Comparison of ENCODE assay signal across 1 cellular context in genomic region chr5:107431536-107431935, GRCh38.
TF ChIP-seq lines count a peak whose summit lies in the region.

No MANE protein-coding gene starts in this region.

TF ChIP-seq in IMR-90, 13 proteins besides CTCF, POLR2A, EP300 and RAD21 (continued from another document):
- TF ChIP-seq, protein P1, sequence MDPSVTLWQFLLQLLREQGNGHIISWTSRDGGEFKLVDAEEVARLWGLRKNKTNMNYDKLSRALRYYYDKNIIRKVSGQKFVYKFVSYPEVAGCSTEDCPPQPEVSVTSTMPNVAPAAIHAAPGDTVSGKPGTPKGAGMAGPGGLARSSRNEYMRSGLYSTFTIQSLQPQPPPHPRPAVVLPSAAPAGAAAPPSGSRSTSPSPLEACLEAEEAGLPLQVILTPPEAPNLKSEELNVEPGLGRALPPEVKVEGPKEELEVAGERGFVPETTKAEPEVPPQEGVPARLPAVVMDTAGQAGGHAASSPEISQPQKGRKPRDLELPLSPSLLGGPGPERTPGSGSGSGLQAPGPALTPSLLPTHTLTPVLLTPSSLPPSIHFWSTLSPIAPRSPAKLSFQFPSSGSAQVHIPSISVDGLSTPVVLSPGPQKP (IDR thresholded peaks at IDR 0.05; ENCODE audit: borderline replicate concordance, low read depth, low read length) = no peak
- TF ChIP-seq RCOR1 (IDR thresholded peaks at IDR 0.05; ENCODE audit: insufficient replicate concordance, low read length) = no peak
- TF ChIP-seq, protein P2, sequence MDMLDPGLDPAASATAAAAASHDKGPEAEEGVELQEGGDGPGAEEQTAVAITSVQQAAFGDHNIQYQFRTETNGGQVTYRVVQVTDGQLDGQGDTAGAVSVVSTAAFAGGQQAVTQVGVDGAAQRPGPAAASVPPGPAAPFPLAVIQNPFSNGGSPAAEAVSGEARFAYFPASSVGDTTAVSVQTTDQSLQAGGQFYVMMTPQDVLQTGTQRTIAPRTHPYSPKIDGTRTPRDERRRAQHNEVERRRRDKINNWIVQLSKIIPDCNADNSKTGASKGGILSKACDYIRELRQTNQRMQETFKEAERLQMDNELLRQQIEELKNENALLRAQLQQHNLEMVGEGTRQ (IDR thresholded peaks at IDR 0.05; ENCODE audit: low read depth, low read length) = no peak
